2 cellular contexts compared by ENCODE assay signal in genomic region chr20:40658509-40658908, GRCh38.
TF ChIP-seq lines count a peak whose summit lies in the region.

No MANE protein-coding gene starts in this region.

TF ChIP-seq in liver, 16 proteins besides CTCF, POLR2A, EP300 and RAD21 (continued from another document):
- TF ChIP-seq ATF3 (IDR thresholded peaks at IDR 0.05): no peak
- peak; percentile 71 for TF ChIP-seq ZBTB33 (IDR thresholded peaks at IDR 0.05)
- TF ChIP-seq TAF1 (conservative IDR thresholded peaks at IDR 0.05): no peak
- TF ChIP-seq JUND (IDR thresholded peaks at IDR 0.05): peak in 1 of 2 donors; percentile 36
- no peak for TF ChIP-seq HNF4G (IDR thresholded peaks at IDR 0.05)
- peak; percentile 65 for TF ChIP-seq REST (IDR thresholded peaks at IDR 0.05)
- peak; percentile 72 to 90 for TF ChIP-seq HNF4A (conservative IDR thresholded peaks at IDR 0.05)
- peak; percentile 70 to 93 for TF ChIP-seq RXRA (IDR thresholded peaks at IDR 0.05)
- peak; percentile 70 for TF ChIP-seq MAX (IDR thresholded peaks at IDR 0.05)
- peak; percentile 73 for TF ChIP-seq YY1 (IDR thresholded peaks at IDR 0.05)
- peak; percentile 88 for TF ChIP-seq FOXA1 (IDR thresholded peaks at IDR 0.05)
TF ChIP-seq in liver: peak in this region for 11.

TF ChIP-seq in HepG2, 621 proteins besides CTCF, POLR2A, EP300 and RAD21 (continued from another document):
- TF ChIP-seq ZBTB10 (CRISPR knock-in tag; IDR thresholded peaks at IDR 0.05; ENCODE audit: borderline replicate concordance): no peak
- TF ChIP-seq GLI4 (CRISPR knock-in tag; IDR thresholded peaks at IDR 0.05; ENCODE audit: borderline replicate concordance): no peak
- TF ChIP-seq ATAD3A (CRISPR knock-in tag; IDR thresholded peaks at IDR 0.05): no peak
- TF ChIP-seq ZBTB7B (CRISPR knock-in tag; IDR thresholded peaks at IDR 0.05): no peak
- TF ChIP-seq ZNF652 (CRISPR knock-in tag; IDR thresholded peaks at IDR 0.05; ENCODE audit: borderline replicate concordance, low read depth): no peak
